In the genomic region with DNA sequence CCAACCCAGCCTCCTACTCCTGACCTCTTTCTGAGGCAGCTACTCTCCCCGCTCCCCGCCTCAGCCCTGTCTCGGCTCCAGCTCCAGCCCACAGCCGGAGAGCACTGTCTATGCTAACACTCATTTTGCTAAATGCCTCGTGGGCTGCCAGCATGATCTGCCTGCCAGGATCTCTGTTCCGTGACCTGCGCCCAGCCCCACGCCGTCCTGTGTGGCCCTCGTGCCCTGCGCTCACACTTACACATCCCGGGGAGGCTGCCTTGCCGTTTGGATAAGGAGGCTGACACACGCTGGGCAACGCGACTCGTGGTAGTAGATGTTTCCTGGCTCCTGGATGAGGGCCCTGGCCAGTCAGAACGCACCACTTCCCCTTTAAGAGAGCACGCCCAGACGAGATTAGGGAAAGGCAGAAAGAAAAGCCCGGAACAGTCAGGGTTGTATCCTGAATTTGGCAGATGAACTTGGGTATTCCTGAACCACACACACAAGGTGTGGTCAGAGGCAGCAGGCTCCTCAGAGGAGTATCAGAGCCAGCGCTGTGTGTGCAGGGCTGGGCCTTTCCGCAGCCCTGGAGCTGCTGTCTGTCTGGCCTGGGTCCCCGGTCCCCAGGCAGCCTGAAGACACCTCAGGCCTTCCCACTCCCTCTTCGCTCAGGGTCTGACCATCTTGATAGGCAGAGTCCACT, we compare ENCODE assay signal across 8 cellular contexts.
DNase-seq lines count a peak whose midpoint lies in the region; ATAC-seq lines count a peak whose summit lies in the region.

No MANE protein-coding gene starts in this region.

- no peaks in the 10 kb centered on the region for H3K27me3 ChIP-seq in skeletal muscle satellite cell (ENCODE audit: control insufficient read depth, insufficient read depth, low read length)

- no peaks in the 10 kb centered on the region for H3K9me3 ChIP-seq in skeletal muscle satellite cell (replicated peaks; ENCODE audit: low read length)

- H3K4me2 ChIP-seq in skeletal muscle satellite cell (ENCODE audit: low read length): peak overlapping the region; percentile 81

- peak overlapping the region; percentile 61 for H3K4me3 ChIP-seq in skeletal muscle satellite cell (ENCODE audit: low read length)

- no peaks in the 10 kb centered on the region for H3K36me3 ChIP-seq in skeletal muscle satellite cell (ENCODE audit: insufficient read depth, low read length)

- ATAC-seq in left ventricle myocardium superior (peak; percentile 82), GM19328 (IDR thresholded peaks at IDR 0.05; ENCODE audit: unreplicated experiment) (no peak)

- peaks cover 15% of the 10 kb centered on the region for H3K4me1 ChIP-seq in skeletal muscle satellite cell (ENCODE audit: control insufficient read depth, insufficient read depth, low read length)

- intact Hi-C loops in left ventricle myocardium superior (cut with micrococcal nuclease): no loop called here

- H3K9ac ChIP-seq in skeletal muscle satellite cell (ENCODE audit: low read depth, low read length): peak overlapping the region; percentile 26

- DNase-seq in SIG-M5 treated with dmso at 0.1 percent for 504 hours (lab: John Stamatoyannopoulos, UW; ENCODE audit: unreplicated experiment) (peak; percentile 86), SIG-M5 (lab: John Stamatoyannopoulos, UW) (no peak), HUDEP-2 (lab: John Stamatoyannopoulos, UW; ENCODE audit: unreplicated experiment in 76 of 76) (peak in 73 of 76 experiments; percentile 5 to 73 (median 48)), left ventricle myocardium superior (peak; percentile 80), HuH-7.5 (ENCODE audit: low spot score) (no peak)
- DNase-seq in activated naive CD4-positive, alpha-beta T cell treated with anti-CD3 and anti-CD28 coated beads, Interleukin-2, amount 50 U/mL, for 16 hours: peak; percentile 29

Comparison
In these comparisons a context has a peak if more than half of its experiments do, and no peak if none do; other contexts are left out.
1. DNase-seq: peak in SIG-M5 treated with dmso at 0.1 percent for 504 hours (single experiment), HUDEP-2 (73 of 76), activated naive CD4-positive, alpha-beta T cell treated with anti-CD3 and anti-CD28 coated beads, Interleukin-2, amount 50 U/mL, for 16 hours (single experiment) and left ventricle myocardium superior (single experiment); none in SIG-M5 (single experiment) and HuH-7.5 (single experiment).